8 cellular contexts compared by ENCODE assay signal in the genomic region with DNA sequence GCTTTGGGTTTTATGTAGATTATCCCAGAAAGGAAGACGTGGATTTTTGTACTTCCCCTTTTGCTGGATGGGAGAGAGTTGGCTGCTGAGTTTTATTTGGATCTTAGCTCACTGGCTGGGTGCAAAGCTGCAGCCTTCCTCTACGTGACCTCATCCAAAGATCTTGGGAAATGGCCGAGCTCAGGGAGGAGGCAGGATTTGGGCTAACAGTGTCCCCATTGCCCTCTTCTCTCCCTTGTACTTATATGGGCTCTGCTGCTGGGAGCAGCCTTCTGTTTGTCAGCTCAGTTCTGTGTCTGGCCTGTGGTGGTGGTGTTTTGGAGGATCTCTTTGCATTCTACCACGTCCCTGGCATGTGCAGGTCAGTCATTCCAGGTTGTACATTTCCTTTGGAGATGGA. TPM values are rescaled to one million over a fixed set of nuclear protein-coding genes. Genes with fewer than 3 reads are reported as not detected.
A peak's percentile ranks its signal among the peaks of the same experiment; 100 is the strongest.
DNase-seq lines count a peak whose midpoint lies in the region; ATAC-seq and TF ChIP-seq lines count a peak whose summit lies in the region.
"Had no signal": no experiment of that assay in that cellular context is flagged by ENCODE, and none has a peak within 500 bp of the region (broad histone marks: within the 10 kb centered on the region; RNA-seq: fewer than 3 reads in every experiment).

No MANE protein-coding gene starts in this region.

- no peak overlapping the region for H3K4me3 Mint-ChIP-seq in CD4-positive, alpha-beta memory T cell
- H3K4me3 Mint-ChIP-seq: stimulated activated naive CD8-positive, alpha-beta T cell treated with anti-CD3 and anti-CD28 coated beads, Interleukin-15, Interleukin-2, amounts not matched to agents 100 ng/mL and 50 ng/mL, for 24 hours had no signal

- ATAC-seq in left ventricle myocardium superior = peak; percentile 49
- ATAC-seq in thoracic aorta (ENCODE audit: insufficient number of reproducible peaks, low FRiP score, low read depth) = peak; percentile 68

- H3K4me1 ChIP-seq in thoracic aorta (ENCODE audit: control insufficient read depth in 1 of 2, low read depth in 2 of 2) = peaks cover 8 to 62% of the 10 kb centered on the region in 2 donors
- H3K4me1 ChIP-seq in CD4-positive, alpha-beta memory T cell (ENCODE audit: insufficient read depth, low read length) = no peaks in the 10 kb centered on the region

- peak overlapping the region; percentile 96 for H3K27ac ChIP-seq in thoracic aorta
- no peak overlapping the region for H3K27ac ChIP-seq in CD4-positive, alpha-beta memory T cell (ENCODE audit: low read depth, low read length)

- POLR2A ChIA-PET in CD4-positive, alpha-beta memory T cell (lab: Charles Lee; ENCODE audit: partially characterized antibody) = no interaction called here

- no peaks in the 10 kb centered on the region for H3K4me1 Mint-ChIP-seq in CD4-positive, alpha-beta memory T cell

- DNase-seq in left ventricle myocardium superior (no peak), thoracic aorta (ENCODE audit: low spot score) (no peak), AG08396 (ENCODE audit: low spot score) (no peak)
- no peak for DNase-seq in CD4-positive, alpha-beta memory T cell
- DNase-seq: mesendoderm, NCI-H1694 had no signal

- no peaks in the 10 kb centered on the region for H3K9me3 Mint-ChIP-seq in CD4-positive, alpha-beta memory T cell
- H3K9me3 Mint-ChIP-seq: stimulated activated naive CD8-positive, alpha-beta T cell treated with anti-CD3 and anti-CD28 coated beads, Interleukin-15, Interleukin-2, amounts not matched to agents 100 ng/mL and 50 ng/mL, for 24 hours had no signal

- no peaks in the 10 kb centered on the region for H3K36me3 Mint-ChIP-seq in CD4-positive, alpha-beta memory T cell

- H3K27me3 ChIP-seq in thoracic aorta (replicated peaks; ENCODE audit: insufficient read depth) = no peaks in the 10 kb centered on the region
- H3K27me3 ChIP-seq in CD4-positive, alpha-beta memory T cell (ENCODE audit: insufficient read depth, low read length) = no peaks in the 10 kb centered on the region

- no peak for TF ChIP-seq CTCF in thoracic aorta (IDR thresholded peaks at IDR 0.05)

- H3K4me3 ChIP-seq in thoracic aorta = peak overlapping the region; percentile 77
- no peak overlapping the region for H3K4me3 ChIP-seq in CD4-positive, alpha-beta memory T cell (ENCODE audit: low read length in 2 of 2)

- no peaks in the 10 kb centered on the region for H3K9me3 ChIP-seq in thoracic aorta
- H3K9me3 ChIP-seq in CD4-positive, alpha-beta memory T cell (ENCODE audit: control insufficient read depth in 1 of 2, low read length in 2 of 2) = no peaks in the 10 kb centered on the region

- intact Hi-C loops in left ventricle myocardium superior (cut with micrococcal nuclease) = no loop called here
- intact Hi-C loops in CD4-positive, alpha-beta memory T cell (cut with micrococcal nuclease) = no loop called here

- peaks cover 3 to 5% of the 10 kb centered on the region in 2 donors for H3K27me3 Mint-ChIP-seq in CD4-positive, alpha-beta memory T cell
- H3K27me3 Mint-ChIP-seq: stimulated activated naive CD8-positive, alpha-beta T cell treated with anti-CD3 and anti-CD28 coated beads, Interleukin-15, Interleukin-2, amounts not matched to agents 100 ng/mL and 50 ng/mL, for 24 hours had no signal

- CTCF ChIA-PET in CD4-positive, alpha-beta memory T cell (lab: Charles Lee; ENCODE audit: partially characterized antibody) = no interaction called here

- no peaks in the 10 kb centered on the region for H3K36me3 ChIP-seq in thoracic aorta
- H3K36me3 ChIP-seq in CD4-positive, alpha-beta memory T cell (ENCODE audit: insufficient read depth, low read length) = no peaks in the 10 kb centered on the region

- no peak overlapping the region for H3K27ac Mint-ChIP-seq in CD4-positive, alpha-beta memory T cell
- H3K27ac Mint-ChIP-seq: stimulated activated naive CD8-positive, alpha-beta T cell treated with anti-CD3 and anti-CD28 coated beads, Interleukin-15, Interleukin-2, amounts not matched to agents 100 ng/mL and 50 ng/mL, for 24 hours had no signal

RNA-seq across cellular contexts. Expression of a gene that starts 2.0 kb away (rescaled TPM):
- 6.1 TPM for total RNA-seq in left ventricle myocardium superior
- total RNA-seq in thoracic aorta = 100 to 1,000 TPM; 117 to 146 TPM
- 1 to 10 TPM in 1 of 2 experiments, under 1 TPM in 1; 0.58 to 1.2 TPM for total RNA-seq in CD4-positive, alpha-beta memory T cell
- not detected for polyA plus RNA-seq in CD4-positive, alpha-beta memory T cell

RNA-seq across cellular contexts. Expression of a gene that starts 8.6 kb away (rescaled TPM):
- total RNA-seq in left ventricle myocardium superior (0.40 TPM), thoracic aorta (1 to 10 TPM in 1 of 2 donors, under 1 TPM in 1; 0.68 to 2.8 TPM)
- 1 to 10 TPM; 2.7 TPM for total RNA-seq in CD4-positive, alpha-beta memory T cell
- under 1 TPM in 1 of 2 donors, not detected in 1; 0.17 TPM for polyA plus RNA-seq in CD4-positive, alpha-beta memory T cell

RNA-seq across cellular contexts. Expression of a gene that starts 19.8 kb away (rescaled TPM):
- total RNA-seq in left ventricle myocardium superior (71.2 TPM), thoracic aorta (10 to 100 TPM; 41.2 to 82.5 TPM)
- total RNA-seq in CD4-positive, alpha-beta memory T cell = 10 to 100 TPM; 65.1 to 69.9 TPM
- polyA plus RNA-seq in CD4-positive, alpha-beta memory T cell = 100 to 1,000 TPM; 125 to 171 TPM

RNA-seq across cellular contexts. Expression of a gene that starts 28.9 kb away (rescaled TPM):
- total RNA-seq in left ventricle myocardium superior (76.8 TPM), thoracic aorta (100 to 1,000 TPM in 1 of 2 donors, 10 to 100 TPM in 1; 99.6 to 122 TPM)
- total RNA-seq in CD4-positive, alpha-beta memory T cell = 100 to 1,000 TPM; 103 to 104 TPM
- polyA plus RNA-seq in CD4-positive, alpha-beta memory T cell = 100 to 1,000 TPM; 135 to 190 TPM

RNA-seq across cellular contexts. Expression of a gene that starts 47.6 kb away (rescaled TPM):
- total RNA-seq in left ventricle myocardium superior (not detected), thoracic aorta (not detected)
- not detected for total RNA-seq in CD4-positive, alpha-beta memory T cell
- polyA plus RNA-seq in CD4-positive, alpha-beta memory T cell = not detected
- total RNA-seq: fibroblast of villous mesenchyme had no signal

Comparison
In these comparisons a context has a peak if more than half of its experiments do, and no peak if none do; other contexts are left out.
1. RNA of a gene that starts 2.0 kb away (total RNA-seq): 117 to 146 TPM in thoracic aorta; 6.1 TPM in left ventricle myocardium superior (single experiment) and 0.58 to 1.2 TPM in CD4-positive, alpha-beta memory T cell; every median in the first group is over 10 times any median in the second.